In the genomic region with DNA sequence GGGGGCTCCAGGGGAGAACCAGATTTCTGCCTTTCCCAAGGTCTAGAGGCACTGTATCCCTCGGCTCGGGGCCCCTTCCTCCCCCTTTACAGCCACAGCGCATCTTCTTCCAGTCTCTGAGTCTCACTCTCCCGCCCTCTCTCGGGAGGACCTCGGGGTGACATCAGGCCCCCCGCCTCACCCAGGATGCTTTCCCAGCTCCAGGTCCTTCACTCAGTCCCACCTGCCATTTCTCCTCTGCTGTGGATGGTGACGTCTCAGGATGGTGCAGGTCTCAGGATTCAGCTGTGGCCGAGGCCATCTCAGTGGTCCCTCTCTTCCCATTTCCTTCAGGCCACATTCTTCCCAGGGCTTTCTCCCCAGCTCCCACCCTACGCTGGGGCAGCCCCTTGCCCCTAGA, we compare ENCODE assay signal across 23 cellular contexts. TPM values are rescaled to one million over a fixed set of nuclear protein-coding genes. Genes with fewer than 3 reads are reported as not detected.
DNase-seq lines count a peak whose midpoint lies in the region; ATAC-seq and TF ChIP-seq lines count a peak whose summit lies in the region.
"Had no signal": no experiment of that assay in that cellular context is flagged by ENCODE, and none has a peak within 500 bp of the region (broad histone marks: within the 10 kb centered on the region; RNA-seq: fewer than 3 reads in every experiment).

No MANE protein-coding gene starts in this region.

- no peak for TF ChIP-seq CTCF in HFFc6 (IDR thresholded peaks at IDR 0.05)

- no peak for DNase-seq in activated naive CD8-positive, alpha-beta T cell treated with anti-CD3 and anti-CD28 coated beads for 36 hours
- DNase-seq in activated naive CD8-positive, alpha-beta T cell treated with anti-CD3 and anti-CD28 coated beads, Interleukin-2, amount 50 U/mL, for 24 hours, result no peak
- DNase-seq in HFFc6 (no peak), NCI-H1105 treated with DMSO at 0.1 percent for 48 hours (lab: John Stamatoyannopoulos, UW) (no peak)
- no peak for DNase-seq in activated naive CD8-positive, alpha-beta T cell treated with anti-CD3 and anti-CD28 coated beads, Interleukin-2, amount 10 ng/mL, durations not matched to agents 7 days and 5 days
- no peak for DNase-seq in stimulated activated effector memory CD8-positive, alpha-beta T cell treated with anti-CD3 and anti-CD28 coated beads, Interleukin-12 subunit alpha, Interleukin-12 subunit beta, amount 100 ng/mL, for 72 hours (ENCODE audit: low spot score in 2 of 2)
- DNase-seq: DMS79, H7, KG1, NCI-H1092 treated with DMSO at 0.1 percent for 48 hours, NCI-H146, NCI-H2081, NCI-H2171, NCI-H345, NCI-H524, NCI-H774, Peyer's patch, SJCRH30 had no signal

- H3K27me3 Mint-ChIP-seq in activated naive CD8-positive, alpha-beta T cell treated with anti-CD3 and anti-CD28 coated beads for 36 hours, result no peaks in the 10 kb centered on the region
- H3K27me3 Mint-ChIP-seq in activated naive CD8-positive, alpha-beta T cell treated with anti-CD3 and anti-CD28 coated beads, Interleukin-2, amount 50 U/mL, for 24 hours, result no peaks in the 10 kb centered on the region
- peaks cover 1% of the 10 kb centered on the region; the same call in 1 of the 2 replicates for H3K27me3 Mint-ChIP-seq in HFFc6 (ENCODE audit: insufficient read depth)
- H3K27me3 Mint-ChIP-seq in activated naive CD8-positive, alpha-beta T cell treated with anti-CD3 and anti-CD28 coated beads, Interleukin-2, amount 10 ng/mL, durations not matched to agents 7 days and 5 days, result no peaks in the 10 kb centered on the region
- H3K27me3 Mint-ChIP-seq: B cell had no signal

- POLR2A ChIA-PET in activated naive CD8-positive, alpha-beta T cell treated with anti-CD3 and anti-CD28 coated beads, Interleukin-2, amount 10 ng/mL, durations not matched to agents 7 days and 5 days (lab: Charles Lee), result no interaction called here

- H3K9me3 Mint-ChIP-seq in activated naive CD8-positive, alpha-beta T cell treated with anti-CD3 and anti-CD28 coated beads for 36 hours, result no peaks in the 10 kb centered on the region
- H3K9me3 Mint-ChIP-seq in activated naive CD8-positive, alpha-beta T cell treated with anti-CD3 and anti-CD28 coated beads, Interleukin-2, amount 50 U/mL, for 24 hours, result no peaks in the 10 kb centered on the region
- no peaks in the 10 kb centered on the region for H3K9me3 Mint-ChIP-seq in HFFc6
- no peaks in the 10 kb centered on the region for H3K9me3 Mint-ChIP-seq in activated naive CD8-positive, alpha-beta T cell treated with anti-CD3 and anti-CD28 coated beads, Interleukin-2, amount 10 ng/mL, durations not matched to agents 7 days and 5 days
- H3K9me3 Mint-ChIP-seq in stimulated activated effector memory CD8-positive, alpha-beta T cell treated with anti-CD3 and anti-CD28 coated beads, Interleukin-12 subunit alpha, Interleukin-12 subunit beta, amount 100 ng/mL, for 72 hours, result no peaks in the 10 kb centered on the region

- H3K4me3 Mint-ChIP-seq in activated naive CD8-positive, alpha-beta T cell treated with anti-CD3 and anti-CD28 coated beads for 36 hours, result no peak overlapping the region
- no peak overlapping the region for H3K4me3 Mint-ChIP-seq in activated naive CD8-positive, alpha-beta T cell treated with anti-CD3 and anti-CD28 coated beads, Interleukin-2, amount 50 U/mL, for 24 hours
- H3K4me3 Mint-ChIP-seq in HFFc6, result no peak overlapping the region
- no peak overlapping the region for H3K4me3 Mint-ChIP-seq in activated naive CD8-positive, alpha-beta T cell treated with anti-CD3 and anti-CD28 coated beads, Interleukin-2, amount 10 ng/mL, durations not matched to agents 7 days and 5 days
- H3K4me3 Mint-ChIP-seq in stimulated activated effector memory CD8-positive, alpha-beta T cell treated with anti-CD3 and anti-CD28 coated beads, Interleukin-12 subunit alpha, Interleukin-12 subunit beta, amount 100 ng/mL, for 72 hours, result no peak overlapping the region
- H3K4me3 Mint-ChIP-seq: B cell had no signal

- no peak for ATAC-seq in activated naive CD8-positive, alpha-beta T cell treated with anti-CD3 and anti-CD28 coated beads, Interleukin-2, amount 50 U/mL, for 24 hours
- no peak for ATAC-seq in activated naive CD8-positive, alpha-beta T cell treated with anti-CD3 and anti-CD28 coated beads, Interleukin-2, amount 10 ng/mL, durations not matched to agents 7 days and 5 days (ENCODE audit: low read depth)
- no peak for ATAC-seq in stimulated activated effector memory CD8-positive, alpha-beta T cell treated with anti-CD3 and anti-CD28 coated beads, Interleukin-12 subunit alpha, Interleukin-12 subunit beta, amount 100 ng/mL, for 72 hours
- ATAC-seq in HG03469 (IDR thresholded peaks at IDR 0.05; ENCODE audit: unreplicated experiment), result no peak
- ATAC-seq: A549 had no signal

- peaks cover 63% of the 10 kb centered on the region for H3K36me3 Mint-ChIP-seq in activated naive CD8-positive, alpha-beta T cell treated with anti-CD3 and anti-CD28 coated beads for 36 hours
- H3K36me3 Mint-ChIP-seq in activated naive CD8-positive, alpha-beta T cell treated with anti-CD3 and anti-CD28 coated beads, Interleukin-2, amount 50 U/mL, for 24 hours (ENCODE audit: low read depth), result peaks cover 69% of the 10 kb centered on the region
- H3K36me3 Mint-ChIP-seq in HFFc6 (ENCODE audit: low read depth), result peaks cover 20% of the 10 kb centered on the region
- H3K36me3 Mint-ChIP-seq in activated naive CD8-positive, alpha-beta T cell treated with anti-CD3 and anti-CD28 coated beads, Interleukin-2, amount 10 ng/mL, durations not matched to agents 7 days and 5 days, result peaks cover 31% of the 10 kb centered on the region
- H3K36me3 Mint-ChIP-seq in stimulated activated effector memory CD8-positive, alpha-beta T cell treated with anti-CD3 and anti-CD28 coated beads, Interleukin-12 subunit alpha, Interleukin-12 subunit beta, amount 100 ng/mL, for 72 hours, result peaks cover 100% of the 10 kb centered on the region

- peak overlapping the region; percentile 44 for H3K27ac Mint-ChIP-seq in activated naive CD8-positive, alpha-beta T cell treated with anti-CD3 and anti-CD28 coated beads for 36 hours
- H3K27ac Mint-ChIP-seq in activated naive CD8-positive, alpha-beta T cell treated with anti-CD3 and anti-CD28 coated beads, Interleukin-2, amount 50 U/mL, for 24 hours, result no peak overlapping the region
- peak overlapping the region; percentile 14; the same call in 1 of the 2 replicates for H3K27ac Mint-ChIP-seq in HFFc6
- H3K27ac Mint-ChIP-seq in activated naive CD8-positive, alpha-beta T cell treated with anti-CD3 and anti-CD28 coated beads, Interleukin-2, amount 10 ng/mL, durations not matched to agents 7 days and 5 days, result peak overlapping the region; percentile 63
- H3K27ac Mint-ChIP-seq in stimulated activated effector memory CD8-positive, alpha-beta T cell treated with anti-CD3 and anti-CD28 coated beads, Interleukin-12 subunit alpha, Interleukin-12 subunit beta, amount 100 ng/mL, for 72 hours, result peak overlapping the region; percentile 86
- H3K27ac Mint-ChIP-seq: B cell had no signal

- no peaks in the 10 kb centered on the region for H3K4me1 Mint-ChIP-seq in activated naive CD8-positive, alpha-beta T cell treated with anti-CD3 and anti-CD28 coated beads for 36 hours
- H3K4me1 Mint-ChIP-seq in activated naive CD8-positive, alpha-beta T cell treated with anti-CD3 and anti-CD28 coated beads, Interleukin-2, amount 50 U/mL, for 24 hours, result no peaks in the 10 kb centered on the region
- H3K4me1 Mint-ChIP-seq in HFFc6 (ENCODE audit: low read depth), result no peaks in the 10 kb centered on the region
- H3K4me1 Mint-ChIP-seq in activated naive CD8-positive, alpha-beta T cell treated with anti-CD3 and anti-CD28 coated beads, Interleukin-2, amount 10 ng/mL, durations not matched to agents 7 days and 5 days, result no peaks in the 10 kb centered on the region
- peaks cover 5% of the 10 kb centered on the region for H3K4me1 Mint-ChIP-seq in stimulated activated effector memory CD8-positive, alpha-beta T cell treated with anti-CD3 and anti-CD28 coated beads, Interleukin-12 subunit alpha, Interleukin-12 subunit beta, amount 100 ng/mL, for 72 hours

RNA-seq across cellular contexts. Expression of a gene that starts 13.6 kb away (rescaled TPM):
- total RNA-seq in activated naive CD8-positive, alpha-beta T cell treated with anti-CD3 and anti-CD28 coated beads for 36 hours, result 10 to 100 TPM; 29.4 to 31.3 TPM
- 10 to 100 TPM; 17.0 to 27.2 (median 20.3) TPM for total RNA-seq in HFFc6 (2021; fragmentation: NEBNext Ultra II Directional; extraction: Animal tissue kit (Norgen Biotek cat#: 25700))
- total RNA-seq in activated naive CD8-positive, alpha-beta T cell treated with anti-CD3 and anti-CD28 coated beads, Interleukin-2, amount 10 ng/mL, durations not matched to agents 7 days and 5 days, result 10 to 100 TPM; 55.9 to 60.8 TPM

RNA-seq across cellular contexts. Expression of a gene that starts 46.0 kb away (rescaled TPM):
- total RNA-seq in activated naive CD8-positive, alpha-beta T cell treated with anti-CD3 and anti-CD28 coated beads for 36 hours, result 100 to 1,000 TPM; 244 to 245 TPM
- total RNA-seq in HFFc6 (2021; fragmentation: NEBNext Ultra II Directional; extraction: Animal tissue kit (Norgen Biotek cat#: 25700)), result 10 to 100 TPM; 41.9 to 74.1 (median 70.1) TPM
- 100 to 1,000 TPM in 1 of 2 experiments, 10 to 100 TPM in 1; 90.8 to 103 TPM for total RNA-seq in activated naive CD8-positive, alpha-beta T cell treated with anti-CD3 and anti-CD28 coated beads, Interleukin-2, amount 10 ng/mL, durations not matched to agents 7 days and 5 days

RNA-seq across cellular contexts. Expression of a gene that starts 52.6 kb away (rescaled TPM):
- total RNA-seq in activated naive CD8-positive, alpha-beta T cell treated with anti-CD3 and anti-CD28 coated beads for 36 hours, result under 1 TPM in 1 of 2 experiments, not detected in 1; 0.12 TPM
- not detected for total RNA-seq in HFFc6 (2021; fragmentation: NEBNext Ultra II Directional; extraction: Animal tissue kit (Norgen Biotek cat#: 25700))
- 1 to 10 TPM; 7.5 to 8.8 TPM for total RNA-seq in activated naive CD8-positive, alpha-beta T cell treated with anti-CD3 and anti-CD28 coated beads, Interleukin-2, amount 10 ng/mL, durations not matched to agents 7 days and 5 days
- total RNA-seq: H7, HT1080, OCI-LY7, SJCRH30 had no signal

Comparison
In these comparisons a context has a peak if more than half of its experiments do, and no peak if none do; other contexts are left out.
1. RNA of a gene that starts 52.6 kb away (total RNA-seq): 7.5 to 8.8 TPM in activated naive CD8-positive, alpha-beta T cell treated with anti-CD3 and anti-CD28 coated beads, Interleukin-2, amount 10 ng/mL, durations not matched to agents 7 days and 5 days; 0.12 TPM in activated naive CD8-positive, alpha-beta T cell treated with anti-CD3 and anti-CD28 coated beads for 36 hours and not detected in HFFc6; every median in the first group is over 4 times any median in the second.